1 cellular context compared by ENCODE assay signal in the genomic region with DNA sequence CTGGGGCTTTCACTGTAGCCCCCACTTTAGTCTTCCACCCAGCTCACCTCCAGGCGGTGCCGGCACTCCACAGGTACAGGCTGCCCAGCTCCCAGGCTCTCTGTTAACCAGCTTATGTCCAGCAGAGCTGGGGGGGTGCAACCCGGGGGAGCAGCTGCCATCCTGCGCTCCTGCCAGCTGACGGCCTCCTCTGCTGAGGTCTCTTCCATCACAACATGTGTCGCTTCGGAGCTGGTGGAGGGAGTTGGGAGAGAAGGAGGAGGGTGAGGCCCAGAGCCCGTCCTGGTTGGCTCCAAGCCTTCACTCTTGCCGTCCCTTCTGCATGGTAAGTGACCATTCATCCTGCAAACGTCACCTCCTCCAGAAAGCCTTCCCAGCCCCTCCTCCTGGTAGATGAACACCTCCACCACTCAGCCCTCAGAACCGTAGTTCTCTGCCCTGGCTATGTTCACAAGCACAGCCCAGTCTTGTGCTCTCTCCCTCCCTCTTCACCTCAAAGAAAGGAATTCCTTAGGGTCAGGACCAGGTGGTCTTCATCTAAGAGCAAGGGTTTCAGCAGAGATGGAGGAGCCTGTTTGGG.
TF ChIP-seq lines count a peak whose summit lies in the region.

No MANE protein-coding gene starts in this region.

TF ChIP-seq in K562, 482 proteins besides CTCF, POLR2A, EP300 and RAD21:
- peak in 1 of 2 experiments; percentile 50; a peak in 1 of 4 replicates for TF ChIP-seq TEAD1 (CRISPR knock-in tag; IDR thresholded peaks at IDR 0.05)
- no peak for TF ChIP-seq NFE2L1 (tag; IDR thresholded peaks at IDR 0.05; ENCODE audit: borderline replicate concordance, low read depth)
- no peak for TF ChIP-seq SUPT5H (IDR thresholded peaks at IDR 0.05)
- TF ChIP-seq ZFP36 (IDR thresholded peaks at IDR 0.05; ENCODE audit: low read depth, low read length, partially characterized antibody) = peak; percentile 86
- TF ChIP-seq KDM5B (IDR thresholded peaks at IDR 0.05; ENCODE audit: insufficient replicate concordance, low read depth, low read length) = peak; percentile 13
- no peak for TF ChIP-seq NFRKB (IDR thresholded peaks at IDR 0.05; ENCODE audit: low read depth)
- TF ChIP-seq, protein P1, sequence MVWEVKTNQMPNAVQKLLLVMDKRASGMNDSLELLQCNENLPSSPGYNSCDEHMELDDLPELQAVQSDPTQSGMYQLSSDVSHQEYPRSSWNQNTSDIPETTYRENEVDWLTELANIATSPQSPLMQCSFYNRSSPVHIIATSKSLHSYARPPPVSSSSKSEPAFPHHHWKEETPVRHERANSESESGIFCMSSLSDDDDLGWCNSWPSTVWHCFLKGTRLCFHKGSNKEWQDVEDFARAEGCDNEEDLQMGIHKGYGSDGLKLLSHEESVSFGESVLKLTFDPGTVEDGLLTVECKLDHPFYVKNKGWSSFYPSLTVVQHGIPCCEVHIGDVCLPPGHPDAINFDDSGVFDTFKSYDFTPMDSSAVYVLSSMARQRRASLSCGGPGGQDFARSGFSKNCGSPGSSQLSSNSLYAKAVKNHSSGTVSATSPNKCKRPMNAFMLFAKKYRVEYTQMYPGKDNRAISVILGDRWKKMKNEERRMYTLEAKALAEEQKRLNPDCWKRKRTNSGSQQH (CRISPR knock-in tag; IDR thresholded peaks at IDR 0.05) = no peak
